ENCODE assay signal across 22 cellular contexts in genomic region chr4:118587116-118587869, GRCh38.
"Had no signal": no experiment of that assay in that cellular context is flagged by ENCODE, and none has a peak within 500 bp of the region (broad histone marks: within the 10 kb centered on the region; RNA-seq: fewer than 3 reads in every experiment).

No MANE protein-coding gene starts in this region.

- H3K36me3 Mint-ChIP-seq: brain; immature natural killer cell; natural killer cell treated with Interleukin-12 subunit alpha and Interleukin-12 subunit beta and Interleukin-15 and Interleukin-18, amount 100 ng/mL, for 72 hours had no signal

- H3K9me3 ChIP-seq: left lung, stomach, testis, vagina had no signal

- H3K27ac Mint-ChIP-seq: activated CD4-positive, alpha-beta T cell treated with anti-CD3 and anti-CD28 coated beads, Interleukin-2, amount 10 ng/mL, durations not matched to agents 7 days and 5 days; activated CD8-positive, alpha-beta T cell treated with anti-CD3 and anti-CD28 coated beads, Interleukin-2, amount 10 ng/mL, durations not matched to agents 7 days and 5 days; immature natural killer cell; natural killer cell treated with Interleukin-12 subunit alpha and Interleukin-12 subunit beta and Interleukin-15 and Interleukin-18, amount 100 ng/mL, for 72 hours; stimulated activated effector memory CD8-positive, alpha-beta T cell treated with anti-CD3 and anti-CD28 coated beads, Interleukin-12 subunit alpha, Interleukin-12 subunit beta, amount 100 ng/mL, for 72 hours; T-helper 2 cell treated with Interferon-gamma antibody and Interleukin-4, amounts not matched to agents 5 μg/mL and 100 μg/mL, for 36 hours had no signal

- DNase-seq: activated CD4-positive, alpha-beta T cell treated with anti-CD3 and anti-CD28 coated beads, Interleukin-2, amount 10 ng/mL, durations not matched to agents 7 days and 5 days; activated CD4-positive, CD25-positive, alpha-beta regulatory T cell treated with anti-CD3 and anti-CD28 coated beads, Interleukin-2, amount 50 U/mL, for 72 hours; activated CD8-positive, alpha-beta T cell treated with anti-CD3 and anti-CD28 coated beads, Interleukin-2, amount 10 ng/mL, durations not matched to agents 7 days and 5 days; activated gamma-delta T cell treated with Interleukin-2 at 50 U/mL for 16 hours; aorta; foreskin fibroblast; immature natural killer cell; mammary epithelial cell; small intestine; stimulated activated CD4-positive, alpha-beta T cell treated with anti-CD3 and anti-CD28 coated beads, Interleukin-2, amount 100 ng/mL, for 24 hours; stomach; trophoblast cell had no signal

- H3K9me3 Mint-ChIP-seq: activated CD4-positive, alpha-beta T cell treated with anti-CD3 and anti-CD28 coated beads, Interleukin-2, amount 10 ng/mL, durations not matched to agents 7 days and 5 days; activated naive CD4-positive, alpha-beta T cell treated with anti-CD3 and anti-CD28 coated beads, Interleukin-2, amount 50 U/mL, for 24 hours; immature natural killer cell; natural killer cell treated with Interleukin-12 subunit alpha and Interleukin-12 subunit beta and Interleukin-15 and Interleukin-18, amount 100 ng/mL, for 72 hours had no signal

- H3K4me3 Mint-ChIP-seq: activated CD4-positive, alpha-beta T cell treated with anti-CD3 and anti-CD28 coated beads, Interleukin-2, amount 10 ng/mL, durations not matched to agents 7 days and 5 days; activated CD8-positive, alpha-beta T cell treated with anti-CD3 and anti-CD28 coated beads, Interleukin-2, amount 10 ng/mL, durations not matched to agents 7 days and 5 days; activated naive CD4-positive, alpha-beta T cell treated with anti-CD3 and anti-CD28 coated beads, Interleukin-2, amount 50 U/mL, for 24 hours; brain; immature natural killer cell; natural killer cell treated with Interleukin-12 subunit alpha and Interleukin-12 subunit beta and Interleukin-15 and Interleukin-18, amount 100 ng/mL, for 72 hours; stimulated activated effector memory CD8-positive, alpha-beta T cell treated with anti-CD3 and anti-CD28 coated beads, Interleukin-12 subunit alpha, Interleukin-12 subunit beta, amount 100 ng/mL, for 72 hours; T-helper 2 cell treated with Interferon-gamma antibody and Interleukin-4, amounts not matched to agents 5 μg/mL and 100 μg/mL, for 36 hours had no signal

- H3K4me1 ChIP-seq: left lung had no signal

- H3K27me3 ChIP-seq: testis, vagina had no signal

- H3K27ac ChIP-seq: epithelial cell of prostate, left lung, vagina, VCaP had no signal

- ATAC-seq: activated CD8-positive, alpha-beta T cell treated with anti-CD3 and anti-CD28 coated beads, Interleukin-2, amount 10 ng/mL, durations not matched to agents 7 days and 5 days; natural killer cell treated with Interleukin-12 subunit alpha and Interleukin-12 subunit beta and Interleukin-15 and Interleukin-18, amount 100 ng/mL, for 72 hours; stimulated activated effector memory CD8-positive, alpha-beta T cell treated with anti-CD3 and anti-CD28 coated beads, Interleukin-12 subunit alpha, Interleukin-12 subunit beta, amount 100 ng/mL, for 72 hours had no signal

- H3K36me3 ChIP-seq: left lung, stomach, vagina had no signal

- H3K4me3 ChIP-seq: left lung, stomach, testis, vagina had no signal
